Comparison of ENCODE assay signal across 8 cellular contexts in genomic region chr6:83067448-83068413, GRCh38. TPM values are rescaled to one million over a fixed set of nuclear protein-coding genes. Genes with fewer than 3 reads are reported as not detected.
DNase-seq lines count a peak whose midpoint lies in the region; ATAC-seq and TF ChIP-seq lines count a peak whose summit lies in the region.

Gene DOP1A (plus strand): TSS chr6:83067671. CDS start chr6:83096978, 29,307 bp downstream.

- peaks cover 27% of the 10 kb centered on the region for H3K4me1 Mint-ChIP-seq in T-helper 17 cell

- peak; percentile 72 for TF ChIP-seq POLR2A in prostate gland (IDR thresholded peaks at IDR 0.05)

- peak within 1 kb of the TSS; percentile 93 for H3K4me3 Mint-ChIP-seq in T-helper 17 cell

- H3K36me3 ChIP-seq in left ventricle myocardium inferior (no peaks in the 10 kb centered on the region), prostate gland (no peaks in the 10 kb centered on the region), urinary bladder (ENCODE audit: insufficient read depth) (no peaks in the 10 kb centered on the region)

- ATAC-seq in GM18498 (IDR thresholded peaks at IDR 0.05; ENCODE audit: unreplicated experiment) (peak; percentile 87), HG02938 (IDR thresholded peaks at IDR 0.05; ENCODE audit: unreplicated experiment) (peak; percentile 80), T-helper 17 cell (peak; percentile 90)

- H3K9me3 ChIP-seq in T-helper 17 cell (ENCODE audit: control insufficient read depth, low read length, poor library complexity, severe bottlenecking) = no peaks in the 10 kb centered on the region
- H3K9me3 ChIP-seq in left ventricle myocardium inferior (replicated peaks) = no peaks in the 10 kb centered on the region
- no peaks in the 10 kb centered on the region for H3K9me3 ChIP-seq in prostate gland

- peaks cover 74% of the 10 kb centered on the region for H3K4me1 ChIP-seq in left ventricle myocardium inferior
- H3K4me1 ChIP-seq in prostate gland (replicated peaks) = peaks cover 7% of the 10 kb centered on the region
- H3K4me1 ChIP-seq in urinary bladder (ENCODE audit: insufficient read depth) = no peaks in the 10 kb centered on the region

- H3K27me3 ChIP-seq in left ventricle myocardium inferior (ENCODE audit: low read depth) (no peaks in the 10 kb centered on the region), prostate gland (replicated peaks; ENCODE audit: insufficient read depth) (no peaks in the 10 kb centered on the region)

- no peaks in the 10 kb centered on the region for H3K27me3 Mint-ChIP-seq in T-helper 17 cell

- TF ChIP-seq CTCF in left ventricle myocardium inferior (IDR thresholded peaks at IDR 0.05; ENCODE audit: borderline replicate concordance) = peak; percentile 99
- peak; percentile 95 to 97 (median 96) for TF ChIP-seq CTCF in prostate gland (IDR thresholded peaks at IDR 0.05)

- H3K36me3 Mint-ChIP-seq in T-helper 17 cell (ENCODE audit: low read depth) = no peaks in the 10 kb centered on the region

- WGBS in prostate gland = under 1% methylated on average over 52 of the region's 77 CpGs
- WGBS in urinary bladder = under 1% methylated on average over 77 of the region's 77 CpGs

- peak; percentile 81 for DNase-seq in NCI-H1694 treated with DMSO at 0.1 percent for 48 hours (lab: John Stamatoyannopoulos, UW)
- peak; percentile 91 to 98 (median 95) for DNase-seq in T-helper 17 cell
- peak; percentile 97 for DNase-seq in left ventricle myocardium inferior
- peak; percentile 95 for DNase-seq in prostate gland (ENCODE audit: low spot score)

- H3K27ac ChIP-seq in angular gyrus (ENCODE audit: low read depth, low read length) (peak within 1 kb of the TSS; percentile 52), left ventricle myocardium inferior (replicated peaks) (peak within 1 kb of the TSS; percentile 84), prostate gland (peak within 1 kb of the TSS; percentile 93 to 94), urinary bladder (ENCODE audit: low read depth) (peak within 1 kb of the TSS; percentile 38)

- H3K27ac Mint-ChIP-seq in T-helper 17 cell = peak within 1 kb of the TSS; percentile 87

- intact Hi-C loops in left ventricle myocardium inferior (cut with micrococcal nuclease) = loop anchor here (2.0 to 10.0 kb wide), 2 partner anchors 147 to 447 kb away; partner anchors contain the start of gene PRSS35
- intact Hi-C loops in prostate gland (cut with DNase I) = loop anchor here (2.0 to 10.0 kb wide), 5 partner anchors 125 to 705 kb away; partner anchors contain the start of genes PGM3, PRSS35, RWDD2A and TPBG

- H3K4me3 ChIP-seq in left ventricle myocardium inferior (peak within 1 kb of the TSS; percentile 80), prostate gland (peak within 1 kb of the TSS; percentile 85 to 94), urinary bladder (ENCODE audit: low read depth, low read length) (peak within 1 kb of the TSS; percentile 92)

RNA-seq across cellular contexts. Expression of gene DOP1A, which starts in this region (rescaled TPM):
- total RNA-seq in T-helper 17 cell (10 to 100 TPM; 18.9 to 19.2 TPM), left ventricle myocardium inferior (18.1 TPM), prostate gland (10 to 100 TPM; 27.6 to 55.2 TPM), urinary bladder (72.4 TPM)
- polyA plus RNA-seq in urinary bladder = 9.9 TPM

Comparison
In these comparisons a context has a peak if more than half of its experiments do, and no peak if none do; other contexts are left out.
1. Peak in every context shown above with its lines: DNase-seq, ATAC-seq, H3K4me3 ChIP-seq and H3K27ac ChIP-seq.
2. H3K27ac ChIP-seq: peak in every context shown above with its lines; median percentile 94 in prostate gland; 84 in left ventricle myocardium inferior; 52 in angular gyrus; 38 in urinary bladder.